Comparison of ENCODE assay signal across 9 cellular contexts in genomic region chr3:104291878-104292277, GRCh38.
DNase-seq lines count a peak whose midpoint lies in the region; ATAC-seq lines count a peak whose summit lies in the region.
"Had no signal": no experiment of that assay in that cellular context is flagged by ENCODE, and none has a peak within 500 bp of the region (broad histone marks: within the 10 kb centered on the region; RNA-seq: fewer than 3 reads in every experiment).

No MANE protein-coding gene starts in this region.

- peak; percentile 7 for DNase-seq in EL
- DNase-seq in OCI-M1 (lab: John Stamatoyannopoulos, UW): peak; percentile 77
- peak; percentile 19 for DNase-seq in inferior parietal cortex (ENCODE audit: extremely low spot score)
- no peak for DNase-seq in NCI-H446 treated with DMSO at 0.1 percent for 48 hours (lab: John Stamatoyannopoulos, UW)
- DNase-seq in Kasumi-1 (lab: John Stamatoyannopoulos, UW): no peak
- no peak for DNase-seq in GOT3 (lab: John Stamatoyannopoulos, UW)
- DNase-seq in HT-29 (ENCODE audit: low spot score): no peak

- peak; percentile 35 for ATAC-seq in GM21825 (IDR thresholded peaks at IDR 0.05; ENCODE audit: unreplicated experiment)
- ATAC-seq: HCT116 had no signal

Comparison
In these comparisons a context has a peak if more than half of its experiments do, and no peak if none do; other contexts are left out.
1. DNase-seq: peak in EL (single experiment), OCI-M1 (single experiment) and inferior parietal cortex (single experiment); none in NCI-H446 treated with DMSO at 0.1 percent for 48 hours (single experiment), Kasumi-1 (0 of 2), GOT3 (single experiment) and HT-29 (single experiment).